In the genomic region with DNA sequence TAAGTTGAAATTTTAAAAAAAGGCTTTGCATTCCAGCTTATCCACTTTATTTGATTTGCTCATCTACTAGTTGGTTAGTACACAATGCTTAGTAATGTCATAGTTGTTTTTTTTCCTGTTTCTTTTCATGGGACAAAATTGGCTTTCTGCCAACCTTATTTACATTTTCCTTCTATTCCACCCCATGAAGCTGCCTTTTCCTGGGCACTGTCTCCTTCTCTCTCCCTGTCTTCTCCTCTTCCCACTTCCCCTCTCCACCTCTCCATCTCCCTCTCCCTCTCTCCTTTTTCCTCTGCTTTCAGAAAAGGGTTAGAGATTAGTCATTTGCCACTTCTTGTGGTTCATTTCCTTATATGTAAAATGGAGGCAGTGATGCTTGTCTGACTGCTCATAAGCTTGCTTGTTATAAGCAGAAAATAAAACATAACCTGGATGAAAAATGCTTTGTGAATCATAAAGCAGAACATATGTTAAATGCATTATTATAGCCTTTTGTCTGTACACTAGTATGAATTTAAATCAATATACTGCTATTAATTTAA, we compare ENCODE assay signal across 16 cellular contexts.
DNase-seq lines count a peak whose midpoint lies in the region; ATAC-seq, FAIRE-seq and TF ChIP-seq lines count a peak whose summit lies in the region.
"Had no signal": no experiment of that assay in that cellular context is flagged by ENCODE, and none has a peak within 500 bp of the region (broad histone marks: within the 10 kb centered on the region; RNA-seq: fewer than 3 reads in every experiment).

No MANE protein-coding gene starts in this region.

- intact Hi-C loops in kidney (cut with DNase I): no loop called here

- CTCF ChIA-PET in HEK293 (lab: Yijun Ruan, JAX): interaction anchor here (0.7 kb wide), 2 partner anchors 61 to 124 kb away, joined by 3 to 4 read pairs; no protein-coding TSS in a partner anchor

- H3K27ac ChIP-seq in HEK293 (ENCODE audit: extremely low read depth, low read depth, low read length) (no peak overlapping the region), kidney (ENCODE audit: low read depth in 2 of 2, low read length in 2 of 2) (no peak overlapping the region)
- H3K27ac ChIP-seq: left ventricle myocardium inferior, ovary, PC-9 had no signal

- H3K4me1 ChIP-seq in HEK293 (ENCODE audit: control insufficient read depth, insufficient read depth, low read length) (peaks cover 2% of the 10 kb centered on the region; the same call in 1 of the 2 replicates), kidney (ENCODE audit: control insufficient read depth in 1 of 2, insufficient read depth in 1 of 2, low read depth in 1 of 2, low read length in 2 of 2) (no peaks in the 10 kb centered on the region)
- H3K4me1 ChIP-seq: left ventricle myocardium inferior had no signal

- H3K4me3 ChIP-seq in HEK293 (ENCODE audit: low read depth, low read length): no peak overlapping the region
- no peak overlapping the region for H3K4me3 ChIP-seq in fibroblast of pulmonary artery (replicated peaks; ENCODE audit: low read depth, low read length)
- no peak overlapping the region for H3K4me3 ChIP-seq in kidney (ENCODE audit: low read length in 2 of 2)
- H3K4me3 ChIP-seq in H7 (ENCODE audit: insufficient read depth, low read depth, low read length): no peak overlapping the region
- H3K4me3 ChIP-seq: left ventricle myocardium inferior, ovary, PC-9, smooth muscle cell had no signal

- ATAC-seq in HG02623 (IDR thresholded peaks at IDR 0.05; ENCODE audit: unreplicated experiment): no peak

- no peaks in the 10 kb centered on the region for H3K27me3 ChIP-seq in H7 (ENCODE audit: control insufficient read depth, insufficient read depth, low read length)
- H3K27me3 ChIP-seq: ovary had no signal

- POLR2A ChIA-PET in HEK293 (lab: Yijun Ruan, JAX): no interaction called here

- no peaks in the 10 kb centered on the region for H3K9me3 ChIP-seq in HEK293 (ENCODE audit: control insufficient read depth, insufficient read depth, low read depth, low read length)
- no peaks in the 10 kb centered on the region for H3K9me3 ChIP-seq in kidney (ENCODE audit: control insufficient read depth in 1 of 2, low read length in 2 of 2)
- H3K9me3 ChIP-seq: left ventricle myocardium inferior, ovary had no signal

- no peak overlapping the region for H3K9ac ChIP-seq in kidney (ENCODE audit: low read length in 2 of 2)

- no peak for TF ChIP-seq CTCF in HEK293 (tag by site-specific recombination; IDR thresholded peaks at IDR 0.05)
- no peak for TF ChIP-seq CTCF in fibroblast of pulmonary artery (IDR thresholded peaks at IDR 0.05; ENCODE audit: low read length, missing control alignments)
- TF ChIP-seq CTCF in kidney (IDR thresholded peaks at IDR 0.05; ENCODE audit: borderline replicate concordance, extremely low read depth, insufficient read depth): no peak

- H3K36me3 ChIP-seq in HEK293 (ENCODE audit: control insufficient read depth in 2 of 2, insufficient read depth in 1 of 2, low read length in 2 of 2) (no peaks in the 10 kb centered on the region), kidney (ENCODE audit: control insufficient read depth in 1 of 2, insufficient read depth in 2 of 2, low read length in 2 of 2) (no peaks in the 10 kb centered on the region), H7 (replicated peaks; ENCODE audit: control insufficient read depth, insufficient read depth, low read length) (no peaks in the 10 kb centered on the region)
- H3K36me3 ChIP-seq: left ventricle myocardium inferior, ovary had no signal

- no peak for FAIRE-seq in kidney (lab: Jason Lieb, UNC)
- FAIRE-seq: frontal cortex had no signal

- peak; percentile 6 for DNase-seq in DMS153 (lab: John Stamatoyannopoulos, UW)
- peak; percentile 41 for DNase-seq in RKO (ENCODE audit: low spot score)
- peak; percentile 35 for DNase-seq in fibroblast of pulmonary artery (ENCODE audit: low read depth)
- no peak for DNase-seq in kidney
- DNase-seq in H7: no peak
- DNase-seq: activated T-cell treated with anti-CD3 and anti-CD28 coated beads, Interleukin-2, amount 50 U/mL, for 24 hours; DND-41; KBM-7; left ventricle myocardium inferior; NCI-H1092; ovary; PC-9 had no signal

TF ChIP-seq in HEK293, 187 proteins besides CTCF, POLR2A, EP300 and RAD21:
- TF ChIP-seq ZNF664 (tag by site-specific recombination; IDR thresholded peaks at IDR 0.05) (0 out of 2 replicates have a peak, but pooled peaks have one; percentile 18), ZNF626 (tag by site-specific recombination; IDR thresholded peaks at IDR 0.05) (no peak), ZNF624 (tag by site-specific recombination; IDR thresholded peaks at IDR 0.05) (no peak), ZNF558 (tag by site-specific recombination; IDR thresholded peaks at IDR 0.05) (no peak), ZNF366 (tag by site-specific recombination; conservative IDR thresholded peaks at IDR 0.05) (peak; percentile 44; the same call in 1 of the 2 replicates), PRDM1 (tag by site-specific recombination; IDR thresholded peaks at IDR 0.05) (peak; percentile 75; the same call in 1 of the 2 replicates)
- TF ChIP-seq, protein P1, sequence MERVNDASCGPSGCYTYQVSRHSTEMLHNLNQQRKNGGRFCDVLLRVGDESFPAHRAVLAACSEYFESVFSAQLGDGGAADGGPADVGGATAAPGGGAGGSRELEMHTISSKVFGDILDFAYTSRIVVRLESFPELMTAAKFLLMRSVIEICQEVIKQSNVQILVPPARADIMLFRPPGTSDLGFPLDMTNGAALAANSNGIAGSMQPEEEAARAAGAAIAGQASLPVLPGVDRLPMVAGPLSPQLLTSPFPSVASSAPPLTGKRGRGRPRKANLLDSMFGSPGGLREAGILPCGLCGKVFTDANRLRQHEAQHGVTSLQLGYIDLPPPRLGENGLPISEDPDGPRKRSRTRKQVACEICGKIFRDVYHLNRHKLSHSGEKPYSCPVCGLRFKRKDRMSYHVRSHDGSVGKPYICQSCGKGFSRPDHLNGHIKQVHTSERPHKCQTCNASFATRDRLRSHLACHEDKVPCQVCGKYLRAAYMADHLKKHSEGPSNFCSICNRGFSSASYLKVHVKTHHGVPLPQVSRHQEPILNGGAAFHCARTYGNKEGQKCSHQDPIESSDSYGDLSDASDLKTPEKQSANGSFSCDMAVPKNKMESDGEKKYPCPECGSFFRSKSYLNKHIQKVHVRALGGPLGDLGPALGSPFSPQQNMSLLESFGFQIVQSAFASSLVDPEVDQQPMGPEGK (tag by site-specific recombination; IDR thresholded peaks at IDR 0.05): no peak

Comparison
In these comparisons a context has a peak if more than half of its experiments do, and no peak if none do; other contexts are left out.
1. DNase-seq: peak in DMS153 (single experiment), RKO (single experiment) and fibroblast of pulmonary artery (single experiment); none in kidney (single experiment) and H7 (single experiment).